ENCODE assay signal across 27 cellular contexts in the genomic region with DNA sequence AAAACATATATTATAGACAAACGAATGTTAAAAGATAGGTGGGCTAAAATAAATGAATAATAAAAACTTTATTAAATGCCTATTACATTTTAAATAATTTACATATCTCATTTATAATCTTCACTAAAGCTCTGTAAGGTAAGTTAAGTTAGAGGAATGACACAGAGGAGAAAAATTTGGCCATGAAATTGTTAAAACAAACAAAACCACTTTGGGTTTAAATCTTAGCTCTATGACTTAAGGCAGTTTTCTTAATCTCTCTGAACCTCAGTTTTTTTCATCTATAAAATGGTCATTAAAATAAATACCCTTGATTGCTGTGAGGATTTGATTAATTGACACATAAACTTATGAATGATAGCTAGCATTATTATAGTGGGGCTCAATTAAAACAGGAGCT.
"Had no signal": no experiment of that assay in that cellular context is flagged by ENCODE, and none has a peak within 500 bp of the region (broad histone marks: within the 10 kb centered on the region; RNA-seq: fewer than 3 reads in every experiment).

No MANE protein-coding gene starts in this region.

- H3K27me3 Mint-ChIP-seq: activated CD4-positive, alpha-beta memory T cell treated with anti-CD3 and anti-CD28 coated beads for 36 hours; activated naive CD4-positive, alpha-beta T cell treated with anti-CD3 and anti-CD28 coated beads, Interleukin-2, amount 10 ng/mL, durations not matched to agents 7 days and 5 days; activated naive CD8-positive, alpha-beta T cell treated with anti-CD3 and anti-CD28 coated beads, Interleukin-2, amount 10 ng/mL, durations not matched to agents 7 days and 5 days; memory B cell; natural killer cell treated with Interleukin-12 subunit alpha and Interleukin-12 subunit beta and Interleukin-15 and Interleukin-18, amount 100 ng/mL, for 72 hours; stimulated activated naive B cell treated with anti-CD40 and anti-IgM and Interleukin-4, amounts not matched to agents 10 μg/mL and 1 μg/mL and 100 μg/mL, for 72 hours had no signal

- H3K36me3 ChIP-seq: right atrium auricular region, tibial nerve, WERI-Rb-1 had no signal

- H3K27ac ChIP-seq: right atrium auricular region, tibial nerve, WERI-Rb-1 had no signal

- H3K27me3 ChIP-seq: right atrium auricular region, tibial nerve had no signal

- H3K4me1 ChIP-seq: right atrium auricular region, tibial nerve had no signal

- H3K4me3 Mint-ChIP-seq: activated CD4-positive, alpha-beta memory T cell treated with anti-CD3 and anti-CD28 coated beads for 36 hours; activated naive CD4-positive, alpha-beta T cell treated with anti-CD3 and anti-CD28 coated beads, Interleukin-2, amount 10 ng/mL, durations not matched to agents 7 days and 5 days; activated naive CD8-positive, alpha-beta T cell treated with anti-CD3 and anti-CD28 coated beads, Interleukin-2, amount 10 ng/mL, durations not matched to agents 7 days and 5 days; activated T-helper 1 cell treated with anti-CD3 and anti-CD28 coated beads, Interleukin-12 subunit alpha, Interleukin-12 subunit beta, Interleukin-2, Interleukin-4 antibody, amounts not matched to agents 30 ng/mL and 10 ng/mL and 1 ng/mL, durations not matched to agents 14 hours and 24 hours and 36 hours; immature natural killer cell; memory B cell; natural killer cell treated with Interleukin-12 subunit alpha and Interleukin-12 subunit beta and Interleukin-15 and Interleukin-18, amount 100 ng/mL, for 72 hours; stimulated activated naive B cell treated with anti-CD40 and anti-IgM and Interleukin-4, amounts not matched to agents 10 μg/mL and 1 μg/mL and 100 μg/mL, for 72 hours; T-helper 1 cell treated with Interleukin-12 subunit alpha and Interleukin-12 subunit beta and Interleukin-4 antibody, amounts not matched to agents 30 μg/mL and 1 μg/mL, for 36 hours had no signal

- H3K4me3 ChIP-seq: mucosa of descending colon, right atrium auricular region, smooth muscle cell, tibial nerve had no signal

- ATAC-seq: activated CD4-positive, CD25-positive, alpha-beta regulatory T cell treated with anti-CD3 and anti-CD28 coated beads, Interleukin-2, amount 50 U/mL, for 24 hours; mucosa of descending colon; natural killer cell treated with Interleukin-12 subunit alpha and Interleukin-12 subunit beta and Interleukin-15 and Interleukin-18, amount 100 ng/mL, for 72 hours; stimulated activated naive B cell treated with anti-CD40 and anti-IgM and Interleukin-4, amounts not matched to agents 10 μg/mL and 1 μg/mL and 100 μg/mL, for 72 hours had no signal

- H3K9me3 Mint-ChIP-seq: activated CD4-positive, alpha-beta memory T cell treated with anti-CD3 and anti-CD28 coated beads for 36 hours; activated naive CD4-positive, alpha-beta T cell treated with anti-CD3 and anti-CD28 coated beads, Interleukin-2, amount 10 ng/mL, durations not matched to agents 7 days and 5 days; activated naive CD8-positive, alpha-beta T cell treated with anti-CD3 and anti-CD28 coated beads, Interleukin-2, amount 10 ng/mL, durations not matched to agents 7 days and 5 days; activated T-helper 1 cell treated with anti-CD3 and anti-CD28 coated beads, Interleukin-12 subunit alpha, Interleukin-12 subunit beta, Interleukin-2, Interleukin-4 antibody, amounts not matched to agents 30 ng/mL and 10 ng/mL and 1 ng/mL, durations not matched to agents 14 hours and 24 hours and 36 hours; memory B cell; stimulated activated naive B cell treated with anti-CD40 and anti-IgM and Interleukin-4, amounts not matched to agents 10 μg/mL and 1 μg/mL and 100 μg/mL, for 72 hours; T-helper 1 cell treated with Interleukin-12 subunit alpha and Interleukin-12 subunit beta and Interleukin-4 antibody, amounts not matched to agents 30 μg/mL and 1 μg/mL, for 36 hours had no signal

- H3K36me3 Mint-ChIP-seq: activated CD4-positive, alpha-beta memory T cell treated with anti-CD3 and anti-CD28 coated beads for 36 hours; activated naive CD4-positive, alpha-beta T cell treated with anti-CD3 and anti-CD28 coated beads, Interleukin-2, amount 10 ng/mL, durations not matched to agents 7 days and 5 days; activated naive CD8-positive, alpha-beta T cell treated with anti-CD3 and anti-CD28 coated beads, Interleukin-2, amount 10 ng/mL, durations not matched to agents 7 days and 5 days; immature natural killer cell; memory B cell; natural killer cell treated with Interleukin-12 subunit alpha and Interleukin-12 subunit beta and Interleukin-15 and Interleukin-18, amount 100 ng/mL, for 72 hours; stimulated activated naive B cell treated with anti-CD40 and anti-IgM and Interleukin-4, amounts not matched to agents 10 μg/mL and 1 μg/mL and 100 μg/mL, for 72 hours had no signal

- DNase-seq: activated CD4-positive, alpha-beta memory T cell treated with anti-CD3 and anti-CD28 coated beads for 36 hours; activated CD4-positive, alpha-beta T cell treated with anti-CD3 and anti-CD28 coated beads for 48 hours; activated CD8-positive, alpha-beta memory T cell treated with anti-CD3 and anti-CD28 coated beads, Interleukin-2, amount 50 U/mL, for 4 hours; activated effector memory CD4-positive, alpha-beta T cell treated with anti-CD3 and anti-CD28 coated beads, Interleukin-2, amount 50 U/mL, for 16 hours; activated naive CD4-positive, alpha-beta T cell treated with anti-CD3 and anti-CD28 coated beads, Interleukin-2, amount 10 ng/mL, durations not matched to agents 7 days and 5 days; activated naive CD8-positive, alpha-beta T cell treated with anti-CD3 and anti-CD28 coated beads, Interleukin-2, amount 10 ng/mL, durations not matched to agents 7 days and 5 days; activated T-cell treated with anti-CD3 and anti-CD28 coated beads, Interleukin-2, amount 50 U/mL, for 1 hour; dermis blood vessel endothelial cell; effector CD4-positive, alpha-beta T cell; head of caudate nucleus; hypothalamus; immature natural killer cell; mucosa of descending colon; stimulated activated CD4-positive, alpha-beta T cell treated with anti-CD3 and anti-CD28 coated beads, Interleukin-1b, Interleukin-23, amount 100 ng/mL, for 48 hours; stimulated activated CD4-positive, alpha-beta T cell treated with anti-CD3 and anti-CD28 coated beads, Interleukin-4, amount 100 ng/mL, for 4 hours; stimulated activated CD8-positive, alpha-beta memory T cell treated with anti-CD3 and anti-CD28 coated beads, Interleukin-4, amount 100 ng/mL, for 48 hours; stimulated activated naive B cell treated with anti-CD40 and anti-IgM and Interleukin-4, amounts not matched to agents 10 μg/mL and 1 μg/mL and 100 μg/mL, for 72 hours; T-helper 9 cell; WERI-Rb-1 had no signal

- H3K4me1 Mint-ChIP-seq: activated naive CD4-positive, alpha-beta T cell treated with anti-CD3 and anti-CD28 coated beads, Interleukin-2, amount 10 ng/mL, durations not matched to agents 7 days and 5 days; activated naive CD8-positive, alpha-beta T cell treated with anti-CD3 and anti-CD28 coated beads, Interleukin-2, amount 10 ng/mL, durations not matched to agents 7 days and 5 days; immature natural killer cell; memory B cell; stimulated activated naive B cell treated with anti-CD40 and anti-IgM and Interleukin-4, amounts not matched to agents 10 μg/mL and 1 μg/mL and 100 μg/mL, for 72 hours had no signal

- H3K4me2 ChIP-seq: smooth muscle cell had no signal

- H3K9me3 ChIP-seq: mucosa of descending colon, right atrium auricular region, tibial nerve had no signal

- H3K27ac Mint-ChIP-seq: activated CD4-positive, alpha-beta memory T cell treated with anti-CD3 and anti-CD28 coated beads for 36 hours; activated naive CD4-positive, alpha-beta T cell treated with anti-CD3 and anti-CD28 coated beads, Interleukin-2, amount 10 ng/mL, durations not matched to agents 7 days and 5 days; activated naive CD8-positive, alpha-beta T cell treated with anti-CD3 and anti-CD28 coated beads, Interleukin-2, amount 10 ng/mL, durations not matched to agents 7 days and 5 days; activated T-helper 1 cell treated with anti-CD3 and anti-CD28 coated beads, Interleukin-12 subunit alpha, Interleukin-12 subunit beta, Interleukin-2, Interleukin-4 antibody, amounts not matched to agents 30 ng/mL and 10 ng/mL and 1 ng/mL, durations not matched to agents 14 hours and 24 hours and 36 hours; immature natural killer cell; memory B cell; natural killer cell treated with Interleukin-12 subunit alpha and Interleukin-12 subunit beta and Interleukin-15 and Interleukin-18, amount 100 ng/mL, for 72 hours; stimulated activated naive B cell treated with anti-CD40 and anti-IgM and Interleukin-4, amounts not matched to agents 10 μg/mL and 1 μg/mL and 100 μg/mL, for 72 hours; T-helper 1 cell treated with Interleukin-12 subunit alpha and Interleukin-12 subunit beta and Interleukin-4 antibody, amounts not matched to agents 30 μg/mL and 1 μg/mL, for 36 hours had no signal
